ENCODE assay signal across 20 cellular contexts in the genomic region with DNA sequence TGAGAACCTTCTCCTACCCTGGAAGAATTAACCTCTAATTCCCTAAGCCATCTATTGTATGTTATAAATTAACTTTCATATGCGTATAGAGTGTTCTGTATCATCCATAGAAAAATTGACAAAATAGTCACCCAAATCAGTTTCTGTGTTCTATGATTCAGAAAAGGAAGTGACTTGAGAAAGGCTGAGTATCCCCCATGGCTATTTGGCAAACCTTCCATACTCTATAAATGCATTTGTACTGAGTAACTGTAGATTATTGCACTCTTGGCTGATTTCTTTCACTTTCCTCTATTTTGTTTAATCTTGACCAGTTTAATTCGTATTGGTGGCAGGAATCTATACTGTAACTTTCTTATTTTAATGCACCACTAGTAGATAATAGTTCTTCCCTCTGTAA.
DNase-seq lines count a peak whose midpoint lies in the region; ATAC-seq, FAIRE-seq and TF ChIP-seq lines count a peak whose summit lies in the region.
"Had no signal": no experiment of that assay in that cellular context is flagged by ENCODE, and none has a peak within 500 bp of the region (broad histone marks: within the 10 kb centered on the region; RNA-seq: fewer than 3 reads in every experiment).

No MANE protein-coding gene starts in this region.

- DNase-seq in Daoy (ENCODE audit: low read depth) (peak; percentile 46), NCI-H226 (peak; percentile 27), choroid plexus epithelial cell (ENCODE audit: low read depth) (peak; percentile 68), keratinocyte (ENCODE audit: low read depth, low spot score) (no peak), DMS153 treated with DMSO at 0.1 percent for 48 hours (lab: John Stamatoyannopoulos, UW; ENCODE audit: unreplicated experiment) (no peak), RKO (ENCODE audit: low spot score) (no peak), OCI-M1 (lab: John Stamatoyannopoulos, UW) (no peak)
- DNase-seq: activated CD4-positive, alpha-beta T cell treated with anti-CD3 and anti-CD28 coated beads for 4 hours; amygdala; CD8-positive, alpha-beta memory T cell; colonic mucosa; DND-41; glutamatergic neuron; H7; lower lobe of right lung; NCI-H1105 treated with DMSO at 0.1 percent for 48 hours; stimulated activated CD4-positive, alpha-beta T cell treated with anti-CD3 and anti-CD28 coated beads, Interleukin-2, amount 100 ng/mL, for 24 hours had no signal

- no peaks in the 10 kb centered on the region for H3K27me3 ChIP-seq in keratinocyte (ENCODE audit: control insufficient read depth, extremely low read depth, insufficient read depth, low read length)
- H3K27me3 ChIP-seq: colonic mucosa had no signal

- H4K20me1 ChIP-seq in keratinocyte (ENCODE audit: control insufficient read depth, extremely low read depth, insufficient read depth, low read length): no peaks in the 10 kb centered on the region

- peak; percentile 75 for FAIRE-seq in keratinocyte (lab: Jason Lieb, UNC)
- FAIRE-seq: TTC549 had no signal

- TF ChIP-seq CTCF in choroid plexus epithelial cell (conservative IDR thresholded peaks at IDR 0.05; ENCODE audit: low read depth, low read length): no peak
- no peak for TF ChIP-seq CTCF in keratinocyte (optimal IDR thresholded peaks at IDR 0.05 in 1 of 3, IDR thresholded peaks at IDR 0.05 in 1 of 3, conservative IDR thresholded peaks at IDR 0.05 in 1 of 3; ENCODE audit: extremely low read depth in 1 of 3, insufficient read depth in 2 of 3, low read length in 3 of 3)

- H3K4me2 ChIP-seq in keratinocyte (ENCODE audit: control insufficient read depth, extremely low read depth, insufficient read depth, low read depth, low read length): peak overlapping the region; percentile 70

- dilution Hi-C loops in keratinocyte (cut with MboI; ENCODE audit: extremely low pct_ligation_motif_present, low sequenced_read_pairs): no loop called here

- no peaks in the 10 kb centered on the region for H3K9me1 ChIP-seq in keratinocyte (ENCODE audit: control insufficient read depth, extremely low read depth, insufficient read depth, low read length)

- H3K36me3 ChIP-seq in keratinocyte (ENCODE audit: control insufficient read depth in 2 of 2, extremely low read depth in 1 of 2, insufficient read depth in 2 of 2, low read length in 2 of 2): no peaks in the 10 kb centered on the region
- H3K36me3 ChIP-seq: colonic mucosa, lower lobe of right lung had no signal

- H3K9ac ChIP-seq in keratinocyte (ENCODE audit: control insufficient read depth, extremely low read depth, insufficient read depth, low read length): peak overlapping the region; percentile 43

- no peaks in the 10 kb centered on the region for H3K79me2 ChIP-seq in keratinocyte (ENCODE audit: control insufficient read depth, insufficient read depth, low read length)

- H3K4me1 ChIP-seq in keratinocyte (ENCODE audit: control insufficient read depth, extremely low read depth, insufficient read depth, low read length): peaks cover 21% of the 10 kb centered on the region
- H3K4me1 ChIP-seq: colonic mucosa, lower lobe of right lung had no signal

- H3K4me3 ChIP-seq in choroid plexus epithelial cell (ENCODE audit: low read depth, low read length) (no peak overlapping the region), keratinocyte (ENCODE audit: control insufficient read depth in 2 of 3, extremely low read depth in 1 of 3, insufficient read depth in 2 of 3, low read depth in 1 of 3, low read length in 3 of 3) (peak overlapping the region in 2 of 3 experiments; percentile 24 to 52)
- H3K4me3 ChIP-seq: colonic mucosa, lower lobe of right lung had no signal

- H3K9me3 ChIP-seq in keratinocyte (ENCODE audit: control insufficient read depth, low read depth, low read length): no peaks in the 10 kb centered on the region
- H3K9me3 ChIP-seq: colonic mucosa, lower lobe of right lung had no signal

- peak overlapping the region; percentile 17 for H2AFZ ChIP-seq in keratinocyte (ENCODE audit: control insufficient read depth, low read length)

- H3K27ac ChIP-seq in keratinocyte (ENCODE audit: control insufficient read depth, insufficient read depth, low read length): peak overlapping the region; percentile 90
- H3K27ac ChIP-seq: colonic mucosa, lower lobe of right lung had no signal

- ATAC-seq in HG03139 (IDR thresholded peaks at IDR 0.05; ENCODE audit: unreplicated experiment): no peak
- ATAC-seq: lower lobe of right lung, sciatic nerve had no signal

Comparison
In these comparisons a context has a peak if more than half of its experiments do, and no peak if none do; other contexts are left out.
1. DNase-seq: peak in Daoy (single experiment), NCI-H226 (single experiment) and choroid plexus epithelial cell (single experiment); none in keratinocyte (single experiment), DMS153 treated with DMSO at 0.1 percent for 48 hours (single experiment), RKO (single experiment) and OCI-M1 (single experiment).